Comparison of ENCODE assay signal across 1 cellular context in the genomic region with DNA sequence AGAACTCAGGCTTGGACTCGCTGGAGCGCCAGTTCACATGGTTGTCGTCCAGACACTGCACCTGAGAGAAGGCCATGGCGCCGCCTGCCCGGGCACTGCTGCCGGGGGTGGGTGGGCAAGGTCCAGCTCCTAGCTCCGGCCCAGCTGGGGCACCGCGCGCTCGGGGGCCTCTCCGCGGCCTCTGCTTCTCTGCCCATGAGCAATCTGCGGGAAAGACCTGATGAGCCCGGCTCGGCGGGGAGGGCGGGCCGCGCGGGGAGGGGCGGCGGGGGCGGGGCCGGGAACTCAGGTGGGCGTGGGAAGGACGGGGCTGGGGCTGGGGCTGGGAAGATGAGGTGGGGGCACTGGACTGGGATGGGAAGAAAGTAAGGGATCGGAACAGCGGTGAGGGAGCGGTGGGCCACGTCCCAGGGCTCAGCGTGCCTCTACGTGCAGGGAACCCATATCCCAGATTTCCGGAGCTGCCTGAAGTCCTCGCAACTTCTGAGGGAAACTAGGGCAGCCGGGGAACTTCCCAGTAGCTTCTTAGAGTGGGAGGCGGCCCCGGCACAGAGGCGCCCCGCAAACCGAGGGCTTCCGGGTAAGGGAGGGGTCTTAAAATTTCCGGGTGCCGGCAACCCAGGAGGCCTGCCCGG.
TF ChIP-seq lines count a peak whose summit lies in the region.

No MANE protein-coding gene starts in this region.

TF ChIP-seq in HepG2, 621 proteins besides CTCF, POLR2A, EP300 and RAD21 (continued from another document and continues in another):
- TF ChIP-seq ZBTB43 (CRISPR knock-in tag; conservative IDR thresholded peaks at IDR 0.05) (no peak), MAZ (IDR thresholded peaks at IDR 0.05; ENCODE audit: borderline replicate concordance, low read depth, low read length) (no peak), MAZ (CRISPR knock-in tag; IDR thresholded peaks at IDR 0.05; ENCODE audit: low read depth) (peak; percentile 25; the same call in 1 of the 2 replicates), ZNF629 (CRISPR knock-in tag; conservative IDR thresholded peaks at IDR 0.05) (peak; percentile 75), TOPORS (CRISPR knock-in tag; IDR thresholded peaks at IDR 0.05) (peak; percentile 29; the same call in 1 of the 2 replicates), ZNF788 (CRISPR knock-in tag; IDR thresholded peaks at IDR 0.05; ENCODE audit: borderline replicate concordance) (0 out of 2 replicates have a peak, but pooled peaks have one; percentile 46), ZNF430 (CRISPR knock-in tag; IDR thresholded peaks at IDR 0.05) (no peak), ZBTB7B (CRISPR knock-in tag; IDR thresholded peaks at IDR 0.05) (0 out of 2 replicates have a peak, but pooled peaks have one; percentile 16), ZNF20 (CRISPR knock-in tag; IDR thresholded peaks at IDR 0.05) (no peak), PBX3 (CRISPR knock-in tag; IDR thresholded peaks at IDR 0.05; ENCODE audit: borderline replicate concordance) (no peak), ZNF646 (CRISPR knock-in tag; IDR thresholded peaks at IDR 0.05) (no peak), CREBL2 (CRISPR knock-in tag; IDR thresholded peaks at IDR 0.05; ENCODE audit: borderline replicate concordance) (no peak), CHCHD3 (CRISPR knock-in tag; IDR thresholded peaks at IDR 0.05) (0 out of 2 replicates have a peak, but pooled peaks have one; percentile 45), ZC3H4 (CRISPR knock-in tag; IDR thresholded peaks at IDR 0.05; ENCODE audit: borderline replicate concordance) (no peak), SMC3 (IDR thresholded peaks at IDR 0.05; ENCODE audit: low read length) (no peak), ZNF724P (CRISPR knock-in tag; IDR thresholded peaks at IDR 0.05; ENCODE audit: borderline replicate concordance) (no peak), BORCS8-MEF2B (CRISPR knock-in tag; IDR thresholded peaks at IDR 0.05) (no peak), KDM2A (CRISPR knock-in tag; IDR thresholded peaks at IDR 0.05; ENCODE audit: borderline replicate concordance, low read depth) (peak; percentile 71; the same call in 1 of the 2 replicates), PRDM4 (CRISPR knock-in tag; IDR thresholded peaks at IDR 0.05; ENCODE audit: borderline replicate concordance) (no peak), HNF4A (CRISPR knock-in tag; IDR thresholded peaks at IDR 0.05) (peak; percentile 62; the same call in 1 of the 2 replicates), TFAP4 (IDR thresholded peaks at IDR 0.05; ENCODE audit: borderline replicate concordance, low read depth) (peak; percentile 54; the same call in 1 of the 2 replicates), SP5 (CRISPR knock-in tag; IDR thresholded peaks at IDR 0.05; ENCODE audit: borderline replicate concordance, low read depth) (peak; percentile 33; the same call in 1 of the 2 replicates), ASH2L (IDR thresholded peaks at IDR 0.05; ENCODE audit: insufficient read length, low read depth, low read length) (peak; percentile 66), SALL2 (CRISPR knock-in tag; IDR thresholded peaks at IDR 0.05) (no peak), SUZ12 (IDR thresholded peaks at IDR 0.05; ENCODE audit: low read depth, low read length) (no peak), ARNT2 (CRISPR knock-in tag; IDR thresholded peaks at IDR 0.05; ENCODE audit: low read depth) (0 out of 2 replicates have a peak, but pooled peaks have one; percentile 23)
- TF ChIP-seq, protein P1, sequence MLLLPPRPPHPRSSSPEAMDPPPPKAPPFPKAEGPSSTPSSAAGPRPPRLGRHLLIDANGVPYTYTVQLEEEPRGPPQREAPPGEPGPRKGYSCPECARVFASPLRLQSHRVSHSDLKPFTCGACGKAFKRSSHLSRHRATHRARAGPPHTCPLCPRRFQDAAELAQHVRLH (CRISPR knock-in tag; IDR thresholded peaks at IDR 0.05; ENCODE audit: borderline replicate concordance, low read depth), result peak; percentile 33; the same call in 1 of the 2 replicates
- TF ChIP-seq, protein P2, sequence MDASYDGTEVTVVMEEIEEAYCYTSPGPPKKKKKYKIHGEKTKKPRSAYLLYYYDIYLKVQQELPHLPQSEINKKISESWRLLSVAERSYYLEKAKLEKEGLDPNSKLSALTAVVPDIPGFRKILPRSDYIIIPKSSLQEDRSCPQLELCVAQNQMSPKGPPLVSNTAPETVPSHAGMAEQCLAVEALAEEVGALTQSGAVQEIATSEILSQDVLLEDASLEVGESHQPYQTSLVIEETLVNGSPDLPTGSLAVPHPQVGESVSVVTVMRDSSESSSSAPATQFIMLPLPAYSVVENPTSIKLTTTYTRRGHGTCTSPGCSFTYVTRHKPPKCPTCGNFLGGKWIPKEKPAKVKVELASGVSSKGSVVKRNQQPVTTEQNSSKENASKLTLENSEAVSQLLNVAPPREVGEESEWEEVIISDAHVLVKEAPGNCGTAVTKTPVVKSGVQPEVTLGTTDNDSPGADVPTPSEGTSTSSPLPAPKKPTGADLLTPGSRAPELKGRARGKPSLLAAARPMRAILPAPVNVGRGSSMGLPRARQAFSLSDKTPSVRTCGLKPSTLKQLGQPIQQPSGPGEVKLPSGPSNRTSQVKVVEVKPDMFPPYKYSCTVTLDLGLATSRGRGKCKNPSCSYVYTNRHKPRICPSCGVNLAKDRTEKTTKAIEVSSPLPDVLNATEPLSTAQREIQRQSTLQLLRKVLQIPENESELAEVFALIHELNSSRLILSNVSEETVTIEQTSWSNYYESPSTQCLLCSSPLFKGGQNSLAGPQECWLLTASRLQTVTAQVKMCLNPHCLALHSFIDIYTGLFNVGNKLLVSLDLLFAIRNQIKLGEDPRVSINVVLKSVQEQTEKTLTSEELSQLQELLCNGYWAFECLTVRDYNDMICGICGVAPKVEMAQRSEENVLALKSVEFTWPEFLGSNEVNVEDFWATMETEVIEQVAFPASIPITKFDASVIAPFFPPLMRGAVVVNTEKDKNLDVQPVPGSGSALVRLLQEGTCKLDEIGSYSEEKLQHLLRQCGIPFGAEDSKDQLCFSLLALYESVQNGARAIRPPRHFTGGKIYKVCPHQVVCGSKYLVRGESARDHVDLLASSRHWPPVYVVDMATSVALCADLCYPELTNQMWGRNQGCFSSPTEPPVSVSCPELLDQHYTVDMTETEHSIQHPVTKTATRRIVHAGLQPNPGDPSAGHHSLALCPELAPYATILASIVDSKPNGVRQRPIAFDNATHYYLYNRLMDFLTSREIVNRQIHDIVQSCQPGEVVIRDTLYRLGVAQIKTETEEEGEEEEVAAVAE (CRISPR knock-in tag; IDR thresholded peaks at IDR 0.05; ENCODE audit: borderline replicate concordance), result no peak
- TF ChIP-seq, protein P3, sequence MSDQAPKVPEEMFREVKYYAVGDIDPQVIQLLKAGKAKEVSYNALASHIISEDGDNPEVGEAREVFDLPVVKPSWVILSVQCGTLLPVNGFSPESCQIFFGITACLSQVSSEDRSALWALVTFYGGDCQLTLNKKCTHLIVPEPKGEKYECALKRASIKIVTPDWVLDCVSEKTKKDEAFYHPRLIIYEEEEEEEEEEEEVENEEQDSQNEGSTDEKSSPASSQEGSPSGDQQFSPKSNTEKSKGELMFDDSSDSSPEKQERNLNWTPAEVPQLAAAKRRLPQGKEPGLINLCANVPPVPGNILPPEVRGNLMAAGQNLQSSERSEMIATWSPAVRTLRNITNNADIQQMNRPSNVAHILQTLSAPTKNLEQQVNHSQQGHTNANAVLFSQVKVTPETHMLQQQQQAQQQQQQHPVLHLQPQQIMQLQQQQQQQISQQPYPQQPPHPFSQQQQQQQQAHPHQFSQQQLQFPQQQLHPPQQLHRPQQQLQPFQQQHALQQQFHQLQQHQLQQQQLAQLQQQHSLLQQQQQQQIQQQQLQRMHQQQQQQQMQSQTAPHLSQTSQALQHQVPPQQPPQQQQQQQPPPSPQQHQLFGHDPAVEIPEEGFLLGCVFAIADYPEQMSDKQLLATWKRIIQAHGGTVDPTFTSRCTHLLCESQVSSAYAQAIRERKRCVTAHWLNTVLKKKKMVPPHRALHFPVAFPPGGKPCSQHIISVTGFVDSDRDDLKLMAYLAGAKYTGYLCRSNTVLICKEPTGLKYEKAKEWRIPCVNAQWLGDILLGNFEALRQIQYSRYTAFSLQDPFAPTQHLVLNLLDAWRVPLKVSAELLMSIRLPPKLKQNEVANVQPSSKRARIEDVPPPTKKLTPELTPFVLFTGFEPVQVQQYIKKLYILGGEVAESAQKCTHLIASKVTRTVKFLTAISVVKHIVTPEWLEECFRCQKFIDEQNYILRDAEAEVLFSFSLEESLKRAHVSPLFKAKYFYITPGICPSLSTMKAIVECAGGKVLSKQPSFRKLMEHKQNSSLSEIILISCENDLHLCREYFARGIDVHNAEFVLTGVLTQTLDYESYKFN (CRISPR knock-in tag; conservative IDR thresholded peaks at IDR 0.05), result no peak
